ENCODE assay signal across 11 cellular contexts in the genomic region with DNA sequence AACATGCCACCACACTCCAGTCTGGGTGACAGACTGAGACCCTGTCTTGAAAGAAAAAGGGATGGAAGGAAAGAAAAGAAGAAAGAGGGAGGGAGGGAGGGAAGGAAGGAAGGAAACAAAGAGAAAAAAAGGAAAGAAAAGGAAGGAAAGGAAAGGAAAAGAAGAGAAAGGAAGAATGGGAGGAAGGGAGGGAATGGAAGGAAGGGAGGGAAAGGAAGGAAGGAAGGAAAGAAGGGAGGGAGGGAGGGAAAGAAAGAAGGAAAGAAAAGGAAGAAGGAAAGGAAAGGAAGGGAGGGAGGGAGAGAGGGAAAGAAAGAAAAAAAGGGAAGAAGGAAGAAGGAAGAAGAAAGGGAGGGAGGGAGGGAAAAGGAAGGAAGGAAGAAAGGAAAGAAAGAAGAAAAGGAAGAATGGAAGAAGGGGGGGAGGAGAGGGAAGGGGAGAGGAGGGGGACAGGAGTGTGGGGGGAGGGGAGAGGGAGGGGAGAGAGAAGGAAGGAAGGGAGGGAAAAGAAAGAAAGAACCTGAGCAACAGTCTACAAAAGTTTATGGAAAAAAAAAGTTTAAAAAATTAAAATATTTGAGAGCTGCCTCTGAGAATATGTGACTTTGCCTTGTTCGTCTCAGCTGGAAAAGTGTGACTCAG. TPM values are rescaled to one million over a fixed set of nuclear protein-coding genes. Genes with fewer than 3 reads are reported as not detected.
DNase-seq lines count a peak whose midpoint lies in the region; ATAC-seq and TF ChIP-seq lines count a peak whose summit lies in the region.
"Had no signal": no experiment of that assay in that cellular context is flagged by ENCODE, and none has a peak within 500 bp of the region (broad histone marks: within the 10 kb centered on the region; RNA-seq: fewer than 3 reads in every experiment).

No MANE protein-coding gene starts in this region.

- H3K27me3 ChIP-seq in breast epithelium (no peaks in the 10 kb centered on the region), upper lobe of left lung (no peaks in the 10 kb centered on the region)
- H3K27me3 ChIP-seq: BLaER1 had no signal

- CTCF ChIA-PET in activated naive CD4-positive, alpha-beta T cell treated with anti-CD3 and anti-CD28 coated beads, Interleukin-2, amount 10 ng/mL, durations not matched to agents 7 days and 5 days (lab: Charles Lee): interaction anchor here (1.0 to 2.6 kb wide), 4 partner anchors 14 to 391 kb away, joined by 3 to 9 read pairs (median 6); no protein-coding TSS in a partner anchor

- TF ChIP-seq CTCF in breast epithelium (IDR thresholded peaks at IDR 0.05) (no peak), upper lobe of left lung (IDR thresholded peaks at IDR 0.05) (no peak)

- H3K36me3 ChIP-seq in breast epithelium: no peaks in the 10 kb centered on the region
- H3K36me3 ChIP-seq in mesodermal cell (ENCODE audit: control insufficient read depth, insufficient read depth, low read length): peaks cover 9% of the 10 kb centered on the region
- peaks cover 0 to 5% (median 4%) of the 10 kb centered on the region in 4 donors for H3K36me3 ChIP-seq in upper lobe of left lung

- H3K27ac ChIP-seq in breast epithelium (peak overlapping the region; percentile 87 to 94), mesodermal cell (ENCODE audit: low read depth, low read length, severe bottlenecking) (peak overlapping the region; percentile 94), upper lobe of left lung (peak overlapping the region; percentile 75 to 85 (median 78))
- H3K27ac ChIP-seq: BLaER1 had no signal

- no peaks in the 10 kb centered on the region for H3K9me3 Mint-ChIP-seq in activated naive CD4-positive, alpha-beta T cell treated with anti-CD3 and anti-CD28 coated beads, Interleukin-2, amount 50 U/mL, for 24 hours
- no peaks in the 10 kb centered on the region for H3K9me3 Mint-ChIP-seq in activated naive CD4-positive, alpha-beta T cell treated with anti-CD3 and anti-CD28 coated beads, Interleukin-2, amount 10 ng/mL, durations not matched to agents 7 days and 5 days
- H3K9me3 Mint-ChIP-seq: activated naive CD8-positive, alpha-beta T cell treated with anti-CD3 and anti-CD28 coated beads, Interleukin-2, amount 10 ng/mL, durations not matched to agents 7 days and 5 days had no signal

- peak overlapping the region; percentile 96 for H3K27ac Mint-ChIP-seq in activated naive CD4-positive, alpha-beta T cell treated with anti-CD3 and anti-CD28 coated beads, Interleukin-2, amount 50 U/mL, for 24 hours
- no peak overlapping the region for H3K27ac Mint-ChIP-seq in activated naive CD4-positive, alpha-beta T cell treated with anti-CD3 and anti-CD28 coated beads, Interleukin-2, amount 10 ng/mL, durations not matched to agents 7 days and 5 days
- H3K27ac Mint-ChIP-seq: activated naive CD8-positive, alpha-beta T cell treated with anti-CD3 and anti-CD28 coated beads, Interleukin-2, amount 10 ng/mL, durations not matched to agents 7 days and 5 days had no signal

- peaks cover 0 to 5% of the 10 kb centered on the region in 2 donors for H3K4me1 ChIP-seq in breast epithelium
- peaks cover 30% of the 10 kb centered on the region for H3K4me1 ChIP-seq in mesodermal cell (ENCODE audit: control insufficient read depth, insufficient read depth, low read length, poor library complexity, severe bottlenecking)
- peaks cover 19 to 32% (median 26%) of the 10 kb centered on the region in 4 donors for H3K4me1 ChIP-seq in upper lobe of left lung

- TF ChIP-seq POLR2A in breast epithelium (IDR thresholded peaks at IDR 0.05): no peak
- no peak for TF ChIP-seq POLR2A in upper lobe of left lung (IDR thresholded peaks at IDR 0.05)

- H3K4me3 ChIP-seq in breast epithelium (peak overlapping the region; percentile 3 to 37 (median 3)), mesodermal cell (ENCODE audit: extremely low read depth, insufficient read depth, low read length, poor library complexity, severe bottlenecking) (no peak overlapping the region), upper lobe of left lung (no peak overlapping the region)
- H3K4me3 ChIP-seq: BLaER1, GM12878 had no signal

- ATAC-seq in upper lobe of left lung (ENCODE audit: low FRiP score in 2 of 2) (no peak), HG03280 (IDR thresholded peaks at IDR 0.05; ENCODE audit: unreplicated experiment) (no peak), GM18907 (IDR thresholded peaks at IDR 0.05; ENCODE audit: unreplicated experiment) (no peak), GM21360 (IDR thresholded peaks at IDR 0.05; ENCODE audit: unreplicated experiment) (no peak)
- ATAC-seq: GM12878 had no signal

- peak overlapping the region; percentile 49 for H3K4me3 Mint-ChIP-seq in activated naive CD4-positive, alpha-beta T cell treated with anti-CD3 and anti-CD28 coated beads, Interleukin-2, amount 50 U/mL, for 24 hours
- H3K4me3 Mint-ChIP-seq in activated naive CD4-positive, alpha-beta T cell treated with anti-CD3 and anti-CD28 coated beads, Interleukin-2, amount 10 ng/mL, durations not matched to agents 7 days and 5 days: no peak overlapping the region
- H3K4me3 Mint-ChIP-seq: activated naive CD8-positive, alpha-beta T cell treated with anti-CD3 and anti-CD28 coated beads, Interleukin-2, amount 10 ng/mL, durations not matched to agents 7 days and 5 days had no signal

- no peaks in the 10 kb centered on the region for H3K9me3 ChIP-seq in breast epithelium
- H3K9me3 ChIP-seq in mesodermal cell (ENCODE audit: control insufficient read depth, low read length): no peaks in the 10 kb centered on the region
- no peaks in the 10 kb centered on the region for H3K9me3 ChIP-seq in upper lobe of left lung
- H3K9me3 ChIP-seq: BLaER1 had no signal

- peaks cover 35% of the 10 kb centered on the region for H3K4me1 Mint-ChIP-seq in activated naive CD4-positive, alpha-beta T cell treated with anti-CD3 and anti-CD28 coated beads, Interleukin-2, amount 50 U/mL, for 24 hours
- peaks cover 26% of the 10 kb centered on the region for H3K4me1 Mint-ChIP-seq in activated naive CD4-positive, alpha-beta T cell treated with anti-CD3 and anti-CD28 coated beads, Interleukin-2, amount 10 ng/mL, durations not matched to agents 7 days and 5 days

- 11 to 27% methylated on average over 1 of the region's 1 CpG for WGBS in mesodermal cell (ENCODE audit: insufficient coverage in 2 of 2), 2 experiments
- 11 to 25% methylated on average over 1 of the region's 1 CpG for WGBS in upper lobe of left lung, 2 donors

- TF ChIP-seq EP300 in upper lobe of left lung (IDR thresholded peaks at IDR 0.05): no peak

- H3K36me3 Mint-ChIP-seq in activated naive CD4-positive, alpha-beta T cell treated with anti-CD3 and anti-CD28 coated beads, Interleukin-2, amount 50 U/mL, for 24 hours: no peaks in the 10 kb centered on the region
- peaks cover 9% of the 10 kb centered on the region for H3K36me3 Mint-ChIP-seq in activated naive CD4-positive, alpha-beta T cell treated with anti-CD3 and anti-CD28 coated beads, Interleukin-2, amount 10 ng/mL, durations not matched to agents 7 days and 5 days

- intact Hi-C loops in breast epithelium (cut with DNase I; ENCODE audit: low total_unique reads): loop anchor here (10.0 kb wide), 1 partner anchor 508 kb away; no protein-coding TSS in a partner anchor

- no peak for DNase-seq in activated naive CD4-positive, alpha-beta T cell treated with anti-CD3 and anti-CD28 coated beads, Interleukin-2, amount 10 ng/mL, durations not matched to agents 7 days and 5 days
- DNase-seq in breast epithelium (ENCODE audit: low spot score in 2 of 2) (no peak), upper lobe of left lung (no peak)
- DNase-seq: activated naive CD8-positive, alpha-beta T cell treated with anti-CD3 and anti-CD28 coated beads, Interleukin-2, amount 10 ng/mL, durations not matched to agents 7 days and 5 days had no signal

- H3K27me3 Mint-ChIP-seq in activated naive CD4-positive, alpha-beta T cell treated with anti-CD3 and anti-CD28 coated beads, Interleukin-2, amount 50 U/mL, for 24 hours: no peaks in the 10 kb centered on the region
- H3K27me3 Mint-ChIP-seq in activated naive CD4-positive, alpha-beta T cell treated with anti-CD3 and anti-CD28 coated beads, Interleukin-2, amount 10 ng/mL, durations not matched to agents 7 days and 5 days: no peaks in the 10 kb centered on the region
- H3K27me3 Mint-ChIP-seq: activated naive CD8-positive, alpha-beta T cell treated with anti-CD3 and anti-CD28 coated beads, Interleukin-2, amount 10 ng/mL, durations not matched to agents 7 days and 5 days had no signal

RNA-seq across cellular contexts. Expression of a gene that starts 5.1 kb away (rescaled TPM):
- total RNA-seq in breast epithelium: 10 to 100 TPM; 47.5 to 91.6 (median 53.3) TPM
- 22.3 TPM for polyA plus RNA-seq in mesodermal cell (2013, experiment 1 of 2)
- polyA plus RNA-seq in mesodermal cell (2013, experiment 2 of 2): 22.4 TPM
- 10 to 100 TPM; 30.4 to 67.8 (median 44.2) TPM for total RNA-seq in upper lobe of left lung

RNA-seq across cellular contexts. Expression of a gene that starts 57.0 kb away (rescaled TPM):
- total RNA-seq in breast epithelium: 10 to 100 TPM in 2 of 3 donors, 1 to 10 TPM in 1; 1.4 to 34.0 (median 17.7) TPM
- polyA plus RNA-seq in mesodermal cell (2013, experiment 1 of 2): 7.6 TPM
- 9.2 TPM for polyA plus RNA-seq in mesodermal cell (2013, experiment 2 of 2)
- 1 to 10 TPM; 3.3 to 6.9 (median 4.9) TPM for total RNA-seq in upper lobe of left lung

Comparison
In these comparisons a context has a peak if more than half of its experiments do, and no peak if none do; other contexts are left out.
1. H3K4me3 ChIP-seq: peak in breast epithelium (3 of 3); none in mesodermal cell (single experiment) and upper lobe of left lung (0 of 4).
2. Peak in every context shown above with its lines, with median percentiles within 50 percentile points of each other: H3K27ac ChIP-seq.